Comparison of ENCODE assay signal across 8 cellular contexts in the genomic region with DNA sequence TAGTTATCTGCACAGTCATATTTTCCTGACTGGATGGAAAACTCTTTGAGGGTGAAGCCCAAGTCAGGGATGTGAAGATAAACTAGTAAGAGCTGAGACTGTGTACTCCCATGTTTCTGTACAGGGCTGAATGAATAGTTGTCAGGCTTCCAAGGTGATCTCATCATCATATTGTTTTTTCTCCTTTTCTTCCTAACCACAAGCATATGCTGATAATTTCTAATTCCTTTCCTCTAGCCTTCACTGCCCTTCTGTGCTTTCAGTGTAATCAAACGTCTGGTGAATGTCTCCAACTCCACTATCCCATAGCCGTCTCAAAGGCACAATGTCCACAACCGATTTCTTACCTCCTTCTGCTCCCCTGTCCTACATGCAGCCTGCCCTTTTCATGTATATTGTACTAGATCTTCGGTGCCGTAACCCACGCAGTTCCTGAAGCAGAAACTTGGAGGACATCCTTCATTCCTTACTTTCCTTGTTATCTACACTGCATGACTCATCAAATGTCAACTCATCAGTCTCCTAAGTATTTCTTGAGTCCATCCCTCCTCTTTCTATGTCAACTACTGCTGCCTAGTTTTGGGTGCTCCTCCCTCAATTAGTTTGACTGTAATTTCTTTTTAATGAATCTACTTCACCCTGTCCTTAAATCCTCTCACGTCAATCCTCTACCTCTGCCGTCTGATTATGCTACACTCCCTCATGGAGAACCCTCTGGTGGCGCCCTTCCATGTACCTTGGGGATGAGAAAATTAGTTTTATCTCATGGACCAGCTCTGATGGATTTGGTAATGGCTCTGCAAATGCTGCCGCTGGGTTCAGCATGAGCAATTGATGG. TPM values are rescaled to one million over a fixed set of nuclear protein-coding genes. Genes with fewer than 3 reads are reported as not detected.
DNase-seq lines count a peak whose midpoint lies in the region; ATAC-seq and TF ChIP-seq lines count a peak whose summit lies in the region.

No MANE protein-coding gene starts in this region.

- intact Hi-C loops in Caco-2 (cut with micrococcal nuclease; ENCODE audit: unreplicated experiment) (no loop called here), OCI-LY7 (cut with micrococcal nuclease; ENCODE audit: unreplicated experiment) (no loop called here)

- H3K4me1 Mint-ChIP-seq in Caco-2 (ENCODE audit: low read depth, unreplicated experiment) (peaks cover 35% of the 10 kb centered on the region), osteocyte (ENCODE audit: unreplicated experiment) (peaks cover 65% of the 10 kb centered on the region)

- H3K4me3 Mint-ChIP-seq in Caco-2 (ENCODE audit: unreplicated experiment) (peak overlapping the region; percentile 36), osteocyte (ENCODE audit: unreplicated experiment) (peak overlapping the region; percentile 34)

- no peak for ATAC-seq in HG03378 (IDR thresholded peaks at IDR 0.05; ENCODE audit: unreplicated experiment)

- no peak overlapping the region for H2AFZ ChIP-seq in OCI-LY7 (ENCODE audit: low read length)

- H3K27ac ChIP-seq in OCI-LY7 (ENCODE audit: low read depth, low read length, poor library complexity, severe bottlenecking) (no peak overlapping the region), epithelial cell of prostate (peak overlapping the region; percentile 19)

- H4K20me1 ChIP-seq in OCI-LY7 (ENCODE audit: insufficient read depth, low read length): no peaks in the 10 kb centered on the region

- no peak for DNase-seq in Caco-2
- no peak for DNase-seq in OCI-LY7 (ENCODE audit: low spot score)
- DNase-seq in epithelial cell of prostate (ENCODE audit: low read depth, low spot score): no peak
- DNase-seq in osteocyte (ENCODE audit: extremely low spot score, unreplicated experiment): no peak
- no peak for DNase-seq in T-helper 2 cell
- DNase-seq in OCI-M2 (lab: John Stamatoyannopoulos, UW; ENCODE audit: unreplicated experiment): no peak
- DNase-seq in SKM-1 treated with dmso at 0.1 percent for 144 hours (lab: John Stamatoyannopoulos, UW; ENCODE audit: unreplicated experiment): no peak

- BruUV-seq in Caco-2 (replicated peaks; lab: Mats Ljungman, UMichigan) (no TSS peak), OCI-LY7 (replicated peaks; lab: Mats Ljungman, UMichigan) (no TSS peak)

- peak overlapping the region; percentile 77; the same call in 1 of the 2 replicates for H3K4me2 ChIP-seq in OCI-LY7 (ENCODE audit: low read length)

- POLR2A ChIA-PET in Caco-2 (lab: Charles Lee): no interaction called here
- POLR2A ChIA-PET in OCI-LY7 (lab: Charles Lee): interaction anchor here (0.7 to 4.2 kb wide), 4 partner anchors 12 to 23 kb away, joined by 3 to 47 read pairs (median 17); a partner anchor contains a TSS

- H3K9me2 ChIP-seq in OCI-LY7 (ENCODE audit: insufficient read depth, low read length): no peaks in the 10 kb centered on the region

- H3K27ac Mint-ChIP-seq in Caco-2 (ENCODE audit: unreplicated experiment) (peak overlapping the region; percentile 51), osteocyte (ENCODE audit: unreplicated experiment) (peak overlapping the region; percentile 90)

- H3K36me3 ChIP-seq in Caco-2 (ENCODE audit: control insufficient read depth, insufficient read depth, low read length): no peaks in the 10 kb centered on the region
- peaks cover 38% of the 10 kb centered on the region for H3K36me3 ChIP-seq in OCI-LY7 (ENCODE audit: insufficient read depth, low read length)

- CTCF ChIA-PET in Caco-2 (lab: Charles Lee) (interaction anchor here (0.7 kb wide), 1 partner anchor 32 kb away, joined by 5 read pairs; no protein-coding TSS in a partner anchor), OCI-LY7 (lab: Charles Lee; ENCODE audit: unreplicated experiment) (no interaction called here)

- peaks cover 87% of the 10 kb centered on the region; the same call in 1 of the 2 replicates for H3K79me2 ChIP-seq in OCI-LY7 (ENCODE audit: insufficient read depth, low read depth, low read length)

- TF ChIP-seq CTCF in Caco-2 (IDR thresholded peaks at IDR 0.05; ENCODE audit: insufficient read depth in 1 of 2, low read depth in 1 of 2, low read length in 1 of 2, severe bottlenecking in 1 of 2, unreplicated experiment in 1 of 2) (no peak), OCI-LY7 (conservative IDR thresholded peaks at IDR 0.05; ENCODE audit: low read length) (no peak), osteocyte (IDR thresholded peaks at IDR 0.05) (no peak)

- no peaks in the 10 kb centered on the region for H3K27me3 ChIP-seq in Caco-2 (replicated peaks; ENCODE audit: control insufficient read depth, insufficient read depth, low read length)

- no peak overlapping the region for H3K4me3 ChIP-seq in Caco-2 (ENCODE audit: low read depth, low read length)
- H3K4me3 ChIP-seq in OCI-LY7 (ENCODE audit: low read depth, low read length, poor library complexity, severe bottlenecking): no peak overlapping the region

- no peaks in the 10 kb centered on the region for H3K9me3 ChIP-seq in Caco-2
- no peaks in the 10 kb centered on the region for H3K9me3 ChIP-seq in OCI-LY7 (ENCODE audit: low read length)

- peaks cover 22% of the 10 kb centered on the region for H3K36me3 Mint-ChIP-seq in Caco-2 (ENCODE audit: insufficient read depth, unreplicated experiment)
- peaks cover 14% of the 10 kb centered on the region for H3K36me3 Mint-ChIP-seq in osteocyte (ENCODE audit: unreplicated experiment)

- H3K4me1 ChIP-seq in Caco-2 (peaks cover 63% of the 10 kb centered on the region), OCI-LY7 (ENCODE audit: insufficient read depth, low read length, poor library complexity, severe bottlenecking) (peaks cover 81% of the 10 kb centered on the region)

- H3K27me3 Mint-ChIP-seq in Caco-2 (ENCODE audit: insufficient read depth, unreplicated experiment) (no peaks in the 10 kb centered on the region), osteocyte (ENCODE audit: unreplicated experiment) (no peaks in the 10 kb centered on the region)

- no peaks in the 10 kb centered on the region for H3K9me3 Mint-ChIP-seq in Caco-2 (ENCODE audit: unreplicated experiment)
- no peaks in the 10 kb centered on the region for H3K9me3 Mint-ChIP-seq in osteocyte (ENCODE audit: unreplicated experiment)

RNA-seq across cellular contexts. Expression of a gene that starts 21.9 kb away (rescaled TPM):
- total RNA-seq in Caco-2 (2022) (62.0 and 67.9 TPM in 2 replicates), OCI-LY7 (2022) (49.0 and 52.2 TPM in 2 replicates), osteocyte (63.5 and 65.7 TPM in 2 replicates)
- total RNA-seq in OCI-LY7 (2014; rRNA removed; shearing (Covaris generic)): 14.8 and 18.1 TPM in 2 replicates
